22 cellular contexts compared by ENCODE assay signal in genomic region chr15:67803299-67803698, GRCh38. TPM values are rescaled to one million over a fixed set of nuclear protein-coding genes. Genes with fewer than 3 reads are reported as not detected.
A peak's percentile ranks its signal among the peaks of the same experiment; 100 is the strongest.
DNase-seq lines count a peak whose midpoint lies in the region; ATAC-seq and TF ChIP-seq lines count a peak whose summit lies in the region.
"Had no signal": no experiment of that assay in that cellular context is flagged by ENCODE, and none has a peak within 500 bp of the region (broad histone marks: within the 10 kb centered on the region; RNA-seq: fewer than 3 reads in every experiment).

No MANE protein-coding gene starts in this region.

- H2AFZ ChIP-seq in DND-41 (ENCODE audit: low read depth, low read length), result no peak overlapping the region

- in situ Hi-C loops in SK-MEL-5 (cut with HindIII; ENCODE audit: low pct_unique_long_range_greater_than_20kb, low sequenced_read_pairs), result no loop called here

- H3K9me3 ChIP-seq in BLaER1 (no peaks in the 10 kb centered on the region), DND-41 (ENCODE audit: insufficient read depth, low read length, severe bottlenecking) (no peaks in the 10 kb centered on the region)

- no peaks in the 10 kb centered on the region for H3K9me3 Mint-ChIP-seq in osteocyte (ENCODE audit: unreplicated experiment)
- H3K9me3 Mint-ChIP-seq: CD8-positive, alpha-beta T cell had no signal

- no peak overlapping the region for H3K4me3 Mint-ChIP-seq in osteocyte (ENCODE audit: unreplicated experiment)
- H3K4me3 Mint-ChIP-seq: CD8-positive, alpha-beta T cell had no signal

- H3K27ac ChIP-seq in BLaER1, result peak overlapping the region; percentile 91
- peak overlapping the region; percentile 54 for H3K27ac ChIP-seq in DND-41 (ENCODE audit: low read length)

- ATAC-seq in DND-41 (ENCODE audit: insufficient read depth, low read depth), result no peak
- no peak for ATAC-seq in HG02973 (IDR thresholded peaks at IDR 0.05; ENCODE audit: unreplicated experiment)
- ATAC-seq: CD8-positive, alpha-beta T cell had no signal

- no peak for TF ChIP-seq CTCF in DND-41 (IDR thresholded peaks at IDR 0.05; ENCODE audit: borderline replicate concordance, extremely low read depth, low read length, poor library complexity, severe bottlenecking)
- no peak for TF ChIP-seq CTCF in osteocyte (IDR thresholded peaks at IDR 0.05)

- H3K36me3 Mint-ChIP-seq in osteocyte (ENCODE audit: unreplicated experiment), result peaks cover 2% of the 10 kb centered on the region

- H3K4me1 ChIP-seq in BLaER1 (peaks cover 64% of the 10 kb centered on the region), DND-41 (ENCODE audit: insufficient read depth, low read length) (peaks cover 18% of the 10 kb centered on the region)

- no peaks in the 10 kb centered on the region for H3K79me2 ChIP-seq in DND-41 (ENCODE audit: insufficient read depth, low read length)

- H3K4me3 ChIP-seq in BLaER1, result no peak overlapping the region
- no peak overlapping the region for H3K4me3 ChIP-seq in DND-41 (ENCODE audit: low read depth in 1 of 2, low read length in 2 of 2)

- H3K27ac Mint-ChIP-seq in osteocyte (ENCODE audit: unreplicated experiment), result no peak overlapping the region
- H3K27ac Mint-ChIP-seq: CD8-positive, alpha-beta T cell had no signal

- peaks cover 9% of the 10 kb centered on the region for H3K4me1 Mint-ChIP-seq in osteocyte (ENCODE audit: unreplicated experiment)

- H3K27me3 Mint-ChIP-seq in osteocyte (ENCODE audit: unreplicated experiment), result no peaks in the 10 kb centered on the region

- H3K27me3 ChIP-seq in BLaER1, result no peaks in the 10 kb centered on the region
- H3K27me3 ChIP-seq in DND-41 (ENCODE audit: insufficient read depth, low read length, poor library complexity), result no peaks in the 10 kb centered on the region

- H3K4me2 ChIP-seq in BLaER1, result peak overlapping the region; percentile 77
- no peak overlapping the region for H3K4me2 ChIP-seq in DND-41 (ENCODE audit: insufficient read depth, low read length)

- DNase-seq in DND-41 (no peak), SK-MEL-5 (ENCODE audit: low read depth, low spot score) (peak; percentile 15), osteocyte (ENCODE audit: extremely low spot score, unreplicated experiment) (peak; percentile 51), medulla oblongata (ENCODE audit: extremely low spot score) (no peak), retina (no peak)
- DNase-seq: Calu3; CD8-positive, alpha-beta T cell; DMS153; GOT3; NCI-H1092; NCI-H1436; NCI-H187 treated with DMSO at 0.1 percent for 48 hours; NCI-H226; NCI-H510A treated with DMSO at 0.1 percent for 48 hours; NCI-H748 treated with DMSO at 0.1 percent for 48 hours had no signal

- H3K36me3 ChIP-seq in BLaER1 (peaks cover 6% of the 10 kb centered on the region; the same call in 1 of the 2 replicates), DND-41 (ENCODE audit: insufficient read depth, low read length) (peaks cover 4% of the 10 kb centered on the region)

- H3K9ac ChIP-seq in BLaER1 (0 out of 2 replicates have a peak overlapping the region, but pooled peaks have one; percentile 27), DND-41 (ENCODE audit: low read depth, low read length) (no peak overlapping the region)

- H4K20me1 ChIP-seq in BLaER1, result no peaks in the 10 kb centered on the region
- H4K20me1 ChIP-seq in DND-41 (ENCODE audit: insufficient read depth, low read length), result no peaks in the 10 kb centered on the region

RNA-seq across cellular contexts. Expression of gene SKOR1, which starts 22.0 kb away (rescaled TPM):
- total RNA-seq in SK-MEL-5 (2014; rRNA removed; shearing (Covaris generic)), result 0.03 TPM in 1 of 2 replicates, not detected in the other
- 0.11 and 0.14 TPM in 2 replicates for polyA plus RNA-seq in SK-MEL-5 (2015; cell fraction: cytosol; rRNA removed)
- polyA plus RNA-seq in SK-MEL-5 (2015; cell fraction: nucleus; rRNA removed), result 0.39 TPM in 1 of 2 replicates, not detected in the other
- 0.42 and 0.48 TPM in 2 replicates for total RNA-seq in osteocyte
- total RNA-seq: Daoy had no signal

RNA-seq across cellular contexts. Expression of gene RNU6-1, which starts 36.5 kb away (rescaled TPM):
- total RNA-seq in SK-MEL-5 (2014; rRNA removed; shearing (Covaris generic)), result not detected in 2 replicates
- not detected in 2 replicates for polyA plus RNA-seq in SK-MEL-5 (2015; cell fraction: cytosol; rRNA removed)
- not detected in 2 replicates for polyA plus RNA-seq in SK-MEL-5 (2015; cell fraction: nucleus; rRNA removed)
- total RNA-seq in osteocyte, result not detected in 2 replicates
- total RNA-seq: A673; Calu3; CD8-positive, alpha-beta T cell; Daoy; LHCN-M2; T-helper 1 cell treated with Interleukin-12 subunit alpha and Interleukin-12 subunit beta and Interleukin-4 antibody, amounts not matched to agents 30 ng/mL and 1 ng/mL, for 36 hours had no signal
- polyA plus RNA-seq: BJ had no signal

Comparison
In these comparisons a context has a peak if more than half of its experiments do, and no peak if none do; other contexts are left out.
1. DNase-seq: peak in SK-MEL-5 (single experiment) and osteocyte (single experiment); none in DND-41 (single experiment), medulla oblongata (single experiment) and retina (single experiment).